In genomic region chr17:7035591-7036368, GRCh38 we compare ENCODE assay signal across 1 cellular context.
TF ChIP-seq lines count a peak whose summit lies in the region.

Gene SLC16A13, plus strand, starts transcription at chr17:7036015. Its CDS starts 368 bp downstream, at chr17:7036383.

TF ChIP-seq in HepG2, 621 proteins besides CTCF, POLR2A, EP300 and RAD21 (continued from another document and continues in another):
- TF ChIP-seq, protein P1, sequence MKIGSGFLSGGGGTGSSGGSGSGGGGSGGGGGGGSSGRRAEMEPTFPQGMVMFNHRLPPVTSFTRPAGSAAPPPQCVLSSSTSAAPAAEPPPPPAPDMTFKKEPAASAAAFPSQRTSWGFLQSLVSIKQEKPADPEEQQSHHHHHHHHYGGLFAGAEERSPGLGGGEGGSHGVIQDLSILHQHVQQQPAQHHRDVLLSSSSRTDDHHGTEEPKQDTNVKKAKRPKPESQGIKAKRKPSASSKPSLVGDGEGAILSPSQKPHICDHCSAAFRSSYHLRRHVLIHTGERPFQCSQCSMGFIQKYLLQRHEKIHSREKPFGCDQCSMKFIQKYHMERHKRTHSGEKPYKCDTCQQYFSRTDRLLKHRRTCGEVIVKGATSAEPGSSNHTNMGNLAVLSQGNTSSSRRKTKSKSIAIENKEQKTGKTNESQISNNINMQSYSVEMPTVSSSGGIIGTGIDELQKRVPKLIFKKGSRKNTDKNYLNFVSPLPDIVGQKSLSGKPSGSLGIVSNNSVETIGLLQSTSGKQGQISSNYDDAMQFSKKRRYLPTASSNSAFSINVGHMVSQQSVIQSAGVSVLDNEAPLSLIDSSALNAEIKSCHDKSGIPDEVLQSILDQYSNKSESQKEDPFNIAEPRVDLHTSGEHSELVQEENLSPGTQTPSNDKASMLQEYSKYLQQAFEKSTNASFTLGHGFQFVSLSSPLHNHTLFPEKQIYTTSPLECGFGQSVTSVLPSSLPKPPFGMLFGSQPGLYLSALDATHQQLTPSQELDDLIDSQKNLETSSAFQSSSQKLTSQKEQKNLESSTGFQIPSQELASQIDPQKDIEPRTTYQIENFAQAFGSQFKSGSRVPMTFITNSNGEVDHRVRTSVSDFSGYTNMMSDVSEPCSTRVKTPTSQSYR (CRISPR knock-in tag; IDR thresholded peaks at IDR 0.05; ENCODE audit: borderline replicate concordance): no peak; the same call in 1 of the 2 replicates
- TF ChIP-seq ZNF614 (CRISPR knock-in tag; IDR thresholded peaks at IDR 0.05; ENCODE audit: borderline replicate concordance): no peak; the same call in 1 of the 2 replicates
- TF ChIP-seq, protein P2, sequence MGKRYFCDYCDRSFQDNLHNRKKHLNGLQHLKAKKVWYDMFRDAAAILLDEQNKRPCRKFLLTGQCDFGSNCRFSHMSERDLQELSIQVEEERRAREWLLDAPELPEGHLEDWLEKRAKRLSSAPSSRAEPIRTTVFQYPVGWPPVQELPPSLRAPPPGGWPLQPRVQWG (CRISPR knock-in tag; IDR thresholded peaks at IDR 0.05; ENCODE audit: borderline replicate concordance, low read depth): no peak
- no peak; the same call in 1 of the 2 replicates for TF ChIP-seq ZNF367 (CRISPR knock-in tag; IDR thresholded peaks at IDR 0.05; ENCODE audit: borderline replicate concordance)
- TF ChIP-seq, protein P3, sequence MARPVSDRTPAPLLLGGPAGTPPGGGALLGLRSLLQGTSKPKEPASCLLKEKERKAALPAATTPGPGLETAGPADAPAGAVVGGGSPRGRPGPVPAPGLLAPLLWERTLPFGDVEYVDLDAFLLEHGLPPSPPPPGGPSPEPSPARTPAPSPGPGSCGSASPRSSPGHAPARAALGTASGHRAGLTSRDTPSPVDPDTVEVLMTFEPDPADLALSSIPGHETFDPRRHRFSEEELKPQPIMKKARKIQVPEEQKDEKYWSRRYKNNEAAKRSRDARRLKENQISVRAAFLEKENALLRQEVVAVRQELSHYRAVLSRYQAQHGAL (CRISPR knock-in tag; IDR thresholded peaks at IDR 0.05; ENCODE audit: not compliant biosample characterization): no peak
- no peak for TF ChIP-seq FOXJ3 (CRISPR knock-in tag; IDR thresholded peaks at IDR 0.05; ENCODE audit: borderline replicate concordance)
- TF ChIP-seq, protein P4, sequence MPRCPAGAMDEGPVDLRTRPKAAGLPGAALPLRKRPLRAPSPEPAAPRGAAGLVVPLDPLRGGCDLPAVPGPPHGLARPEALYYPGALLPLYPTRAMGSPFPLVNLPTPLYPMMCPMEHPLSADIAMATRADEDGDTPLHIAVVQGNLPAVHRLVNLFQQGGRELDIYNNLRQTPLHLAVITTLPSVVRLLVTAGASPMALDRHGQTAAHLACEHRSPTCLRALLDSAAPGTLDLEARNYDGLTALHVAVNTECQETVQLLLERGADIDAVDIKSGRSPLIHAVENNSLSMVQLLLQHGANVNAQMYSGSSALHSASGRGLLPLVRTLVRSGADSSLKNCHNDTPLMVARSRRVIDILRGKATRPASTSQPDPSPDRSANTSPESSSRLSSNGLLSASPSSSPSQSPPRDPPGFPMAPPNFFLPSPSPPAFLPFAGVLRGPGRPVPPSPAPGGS (CRISPR knock-in tag; IDR thresholded peaks at IDR 0.05): no peak
- peak; percentile 52; the same call in 1 of the 2 replicates for TF ChIP-seq BRCA1 (CRISPR knock-in tag; IDR thresholded peaks at IDR 0.05)
- TF ChIP-seq ZNF20 (CRISPR knock-in tag; IDR thresholded peaks at IDR 0.05): 0 out of 2 replicates have a peak, but pooled peaks have one; percentile 80
- peak; percentile 55; the same call in 1 of the 2 replicates for TF ChIP-seq ZNF275 (CRISPR knock-in tag; IDR thresholded peaks at IDR 0.05; ENCODE audit: borderline replicate concordance)
- no peak; the same call in 1 of the 2 replicates for TF ChIP-seq ZNF878 (CRISPR knock-in tag; IDR thresholded peaks at IDR 0.05)
- TF ChIP-seq ZNF432 (CRISPR knock-in tag; IDR thresholded peaks at IDR 0.05; ENCODE audit: borderline replicate concordance): no peak
- TF ChIP-seq MZF1 (CRISPR knock-in tag; IDR thresholded peaks at IDR 0.05; ENCODE audit: borderline replicate concordance): no peak
- TF ChIP-seq KDM5B (CRISPR knock-in tag; IDR thresholded peaks at IDR 0.05; ENCODE audit: borderline replicate concordance): peak; percentile 66; the same call in 1 of the 2 replicates
- peak; percentile 11; the same call in 1 of the 2 replicates for TF ChIP-seq ZNF83 (CRISPR knock-in tag; IDR thresholded peaks at IDR 0.05; ENCODE audit: borderline replicate concordance)
- peak; percentile 42; the same call in 1 of the 2 replicates for TF ChIP-seq NFKB2 (CRISPR knock-in tag; IDR thresholded peaks at IDR 0.05; ENCODE audit: borderline replicate concordance)
- TF ChIP-seq ZNF839 (CRISPR knock-in tag; IDR thresholded peaks at IDR 0.05; ENCODE audit: borderline replicate concordance): no peak
- TF ChIP-seq MEF2D (CRISPR knock-in tag; IDR thresholded peaks at IDR 0.05): peak; percentile 75; the same call in 1 of the 2 replicates
- no peak for TF ChIP-seq NR3C1 (CRISPR knock-in tag; IDR thresholded peaks at IDR 0.05)
- TF ChIP-seq RNF219 (CRISPR knock-in tag; IDR thresholded peaks at IDR 0.05): no peak
- peak; percentile 79; the same call in 1 of the 2 replicates for TF ChIP-seq ZNF552 (CRISPR knock-in tag; IDR thresholded peaks at IDR 0.05; ENCODE audit: borderline replicate concordance)
- TF ChIP-seq TBL1XR1 (IDR thresholded peaks at IDR 0.05; ENCODE audit: borderline replicate concordance, low read length, partially characterized antibody): no peak
- TF ChIP-seq, protein P5, sequence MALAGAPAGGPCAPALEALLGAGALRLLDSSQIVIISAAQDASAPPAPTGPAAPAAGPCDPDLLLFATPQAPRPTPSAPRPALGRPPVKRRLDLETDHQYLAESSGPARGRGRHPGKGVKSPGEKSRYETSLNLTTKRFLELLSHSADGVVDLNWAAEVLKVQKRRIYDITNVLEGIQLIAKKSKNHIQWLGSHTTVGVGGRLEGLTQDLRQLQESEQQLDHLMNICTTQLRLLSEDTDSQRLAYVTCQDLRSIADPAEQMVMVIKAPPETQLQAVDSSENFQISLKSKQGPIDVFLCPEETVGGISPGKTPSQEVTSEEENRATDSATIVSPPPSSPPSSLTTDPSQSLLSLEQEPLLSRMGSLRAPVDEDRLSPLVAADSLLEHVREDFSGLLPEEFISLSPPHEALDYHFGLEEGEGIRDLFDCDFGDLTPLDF (CRISPR knock-in tag; IDR thresholded peaks at IDR 0.05): peak; percentile 74
- 0 out of 2 replicates have a peak, but pooled peaks have one; percentile 63 for TF ChIP-seq STAT5B (CRISPR knock-in tag; IDR thresholded peaks at IDR 0.05)
- TF ChIP-seq ZNF572 (CRISPR knock-in tag; IDR thresholded peaks at IDR 0.05): no peak
- peak; percentile 73; the same call in 1 of the 2 replicates for TF ChIP-seq ZNF230 (CRISPR knock-in tag; IDR thresholded peaks at IDR 0.05)
- TF ChIP-seq MATR3 (CRISPR knock-in tag; IDR thresholded peaks at IDR 0.05): no peak
- TF ChIP-seq ZNF788 (CRISPR knock-in tag; IDR thresholded peaks at IDR 0.05; ENCODE audit: borderline replicate concordance): no peak; the same call in 1 of the 2 replicates
- TF ChIP-seq GZF1 (CRISPR knock-in tag; IDR thresholded peaks at IDR 0.05): no peak
- TF ChIP-seq, protein P6, sequence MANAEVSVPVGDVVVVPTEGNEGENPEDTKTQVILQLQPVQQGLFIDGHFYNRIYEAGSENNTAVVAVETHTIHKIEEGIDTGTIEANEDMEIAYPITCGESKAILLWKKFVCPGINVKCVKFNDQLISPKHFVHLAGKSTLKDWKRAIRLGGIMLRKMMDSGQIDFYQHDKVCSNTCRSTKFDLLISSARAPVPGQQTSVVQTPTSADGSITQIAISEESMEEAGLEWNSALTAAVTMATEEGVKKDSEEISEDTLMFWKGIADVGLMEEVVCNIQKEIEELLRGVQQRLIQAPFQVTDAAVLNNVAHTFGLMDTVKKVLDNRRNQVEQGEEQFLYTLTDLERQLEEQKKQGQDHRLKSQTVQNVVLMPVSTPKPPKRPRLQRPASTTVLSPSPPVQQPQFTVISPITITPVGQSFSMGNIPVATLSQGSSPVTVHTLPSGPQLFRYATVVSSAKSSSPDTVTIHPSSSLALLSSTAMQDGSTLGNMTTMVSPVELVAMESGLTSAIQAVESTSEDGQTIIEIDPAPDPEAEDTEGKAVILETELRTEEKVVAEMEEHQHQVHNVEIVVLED (CRISPR knock-in tag; IDR thresholded peaks at IDR 0.05; ENCODE audit: borderline replicate concordance): peak; percentile 41; the same call in 1 of the 2 replicates
- TF ChIP-seq ZBTB8A (CRISPR knock-in tag; IDR thresholded peaks at IDR 0.05; ENCODE audit: borderline replicate concordance, low read depth): no peak
- TF ChIP-seq YEATS4 (CRISPR knock-in tag; IDR thresholded peaks at IDR 0.05; ENCODE audit: borderline replicate concordance): no peak
- no peak; the same call in 1 of the 2 replicates for TF ChIP-seq RXRB (CRISPR knock-in tag; IDR thresholded peaks at IDR 0.05; ENCODE audit: borderline replicate concordance)
- no peak for TF ChIP-seq ZNF678 (CRISPR knock-in tag; IDR thresholded peaks at IDR 0.05)
- TF ChIP-seq RBFOX2 (IDR thresholded peaks at IDR 0.05; ENCODE audit: low read depth, low read length): peak; percentile 90
- peak; percentile 3; the same call in 1 of the 2 replicates for TF ChIP-seq ZSCAN30 (CRISPR knock-in tag; IDR thresholded peaks at IDR 0.05)
- 0 out of 2 replicates have a peak, but pooled peaks have one; percentile 53 for TF ChIP-seq RFXANK (CRISPR knock-in tag; IDR thresholded peaks at IDR 0.05)
- TF ChIP-seq NFYB (CRISPR knock-in tag; IDR thresholded peaks at IDR 0.05): peak; percentile 85
- TF ChIP-seq ZBTB7B (CRISPR knock-in tag; IDR thresholded peaks at IDR 0.05): no peak
- no peak for TF ChIP-seq SP140L (CRISPR knock-in tag; IDR thresholded peaks at IDR 0.05; ENCODE audit: borderline replicate concordance)
- 0 out of 2 replicates have a peak, but pooled peaks have one; percentile 10 for TF ChIP-seq NKX3-1 (CRISPR knock-in tag; IDR thresholded peaks at IDR 0.05)
- no peak for TF ChIP-seq ZNF7 (CRISPR knock-in tag; IDR thresholded peaks at IDR 0.05)
- 0 out of 2 replicates have a peak, but pooled peaks have one; percentile 73 for TF ChIP-seq ZNF619 (CRISPR knock-in tag; IDR thresholded peaks at IDR 0.05)
- no peak for TF ChIP-seq TMF1 (CRISPR knock-in tag; IDR thresholded peaks at IDR 0.05; ENCODE audit: low read depth)
- peak; percentile 79 for TF ChIP-seq ARID2 (CRISPR knock-in tag; IDR thresholded peaks at IDR 0.05; ENCODE audit: borderline replicate concordance)
- peak; percentile 51; the same call in 1 of the 2 replicates for TF ChIP-seq MIER3 (CRISPR knock-in tag; IDR thresholded peaks at IDR 0.05; ENCODE audit: borderline replicate concordance)
- TF ChIP-seq POLR2G (IDR thresholded peaks at IDR 0.05; ENCODE audit: low read depth, low read length): peak; percentile 90
- TF ChIP-seq, protein P7, sequence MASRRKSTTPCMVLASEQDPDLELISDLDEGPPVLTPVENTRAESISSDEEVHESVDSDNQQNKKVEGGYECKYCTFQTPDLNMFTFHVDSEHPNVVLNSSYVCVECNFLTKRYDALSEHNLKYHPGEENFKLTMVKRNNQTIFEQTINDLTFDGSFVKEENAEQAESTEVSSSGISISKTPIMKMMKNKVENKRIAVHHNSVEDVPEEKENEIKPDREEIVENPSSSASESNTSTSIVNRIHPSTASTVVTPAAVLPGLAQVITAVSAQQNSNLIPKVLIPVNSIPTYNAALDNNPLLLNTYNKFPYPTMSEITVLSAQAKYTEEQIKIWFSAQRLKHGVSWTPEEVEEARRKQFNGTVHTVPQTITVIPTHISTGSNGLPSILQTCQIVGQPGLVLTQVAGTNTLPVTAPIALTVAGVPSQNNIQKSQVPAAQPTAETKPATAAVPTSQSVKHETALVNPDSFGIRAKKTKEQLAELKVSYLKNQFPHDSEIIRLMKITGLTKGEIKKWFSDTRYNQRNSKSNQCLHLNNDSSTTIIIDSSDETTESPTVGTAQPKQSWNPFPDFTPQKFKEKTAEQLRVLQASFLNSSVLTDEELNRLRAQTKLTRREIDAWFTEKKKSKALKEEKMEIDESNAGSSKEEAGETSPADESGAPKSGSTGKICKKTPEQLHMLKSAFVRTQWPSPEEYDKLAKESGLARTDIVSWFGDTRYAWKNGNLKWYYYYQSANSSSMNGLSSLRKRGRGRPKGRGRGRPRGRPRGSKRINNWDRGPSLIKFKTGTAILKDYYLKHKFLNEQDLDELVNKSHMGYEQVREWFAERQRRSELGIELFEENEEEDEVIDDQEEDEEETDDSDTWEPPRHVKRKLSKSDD (CRISPR knock-in tag; IDR thresholded peaks at IDR 0.05; ENCODE audit: low read depth): no peak
- TF ChIP-seq, protein P8, sequence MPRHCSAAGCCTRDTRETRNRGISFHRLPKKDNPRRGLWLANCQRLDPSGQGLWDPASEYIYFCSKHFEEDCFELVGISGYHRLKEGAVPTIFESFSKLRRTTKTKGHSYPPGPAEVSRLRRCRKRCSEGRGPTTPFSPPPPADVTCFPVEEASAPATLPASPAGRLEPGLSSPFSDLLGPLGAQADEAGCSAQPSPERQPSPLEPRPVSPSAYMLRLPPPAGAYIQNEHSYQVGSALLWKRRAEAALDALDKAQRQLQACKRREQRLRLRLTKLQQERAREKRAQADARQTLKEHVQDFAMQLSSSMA (CRISPR knock-in tag; IDR thresholded peaks at IDR 0.05): no peak
- TF ChIP-seq ZNF790 (CRISPR knock-in tag; IDR thresholded peaks at IDR 0.05; ENCODE audit: borderline replicate concordance): no peak
- TF ChIP-seq RFXAP (CRISPR knock-in tag; IDR thresholded peaks at IDR 0.05; ENCODE audit: borderline replicate concordance): peak; percentile 84; the same call in 1 of the 2 replicates
